8 cellular contexts compared by ENCODE assay signal in genomic region chr11:76233936-76234703, GRCh38. TPM values are rescaled to one million over a fixed set of nuclear protein-coding genes. Genes with fewer than 3 reads are reported as not detected.
A peak's percentile ranks its signal among the peaks of the same experiment; 100 is the strongest.
DNase-seq lines count a peak whose midpoint lies in the region; ATAC-seq, FAIRE-seq and TF ChIP-seq lines count a peak whose summit lies in the region.

No MANE protein-coding gene starts in this region.

- H3K4me1 ChIP-seq in endothelial cell of umbilical vein (ENCODE audit: control insufficient read depth, extremely low read depth, insufficient read depth, low read length) (peaks cover 8% of the 10 kb centered on the region), mucosa of descending colon (ENCODE audit: low read depth) (peaks cover 24% of the 10 kb centered on the region), vagina (peaks cover 9% of the 10 kb centered on the region)

- no peaks in the 10 kb centered on the region for H3K79me2 ChIP-seq in endothelial cell of umbilical vein (ENCODE audit: control insufficient read depth, insufficient read depth, low read length)

- intact Hi-C loops in endothelial cell of umbilical vein (cut with micrococcal nuclease) (no loop called here), mucosa of descending colon (cut with DNase I, micrococcal nuclease) (no loop called here), vagina (cut with DNase I) (no loop called here)

- H3K4me3 ChIP-seq in endothelial cell of umbilical vein (replicated peaks in 1 of 3; ENCODE audit: insufficient read depth in 1 of 3, low read depth in 1 of 3, low read length in 3 of 3) (peak overlapping the region in 2 of 3 experiments; percentile 76 to 84), mucosa of descending colon (peak overlapping the region; percentile 33), vagina (peak overlapping the region; percentile 65 to 90)

- H3K4me2 ChIP-seq in endothelial cell of umbilical vein (ENCODE audit: insufficient read depth, low read length), result peak overlapping the region; percentile 59

- peak overlapping the region; percentile 78 for H2AFZ ChIP-seq in endothelial cell of umbilical vein (ENCODE audit: low read depth, low read length)

- no TSS peak for BruUV-seq in endothelial cell of umbilical vein (replicated peaks; lab: Mats Ljungman, UMichigan)

- POLR2A ChIA-PET in endothelial cell of umbilical vein (lab: Charles Lee), result interaction anchor here (0.6 kb wide), 1 partner anchor 33 kb away, joined by 3 read pairs; no protein-coding TSS in a partner anchor

- no peaks in the 10 kb centered on the region for H4K20me1 ChIP-seq in endothelial cell of umbilical vein (replicated peaks; ENCODE audit: control insufficient read depth, extremely low read depth, insufficient read depth, low read length)

- H3K27ac ChIP-seq in endothelial cell of umbilical vein (ENCODE audit: insufficient read depth, low read depth, low read length) (peak overlapping the region; percentile 63), vagina (peak overlapping the region; percentile 90)

- no peaks in the 10 kb centered on the region for H3K9me1 ChIP-seq in endothelial cell of umbilical vein (replicated peaks; ENCODE audit: control insufficient read depth, extremely low read depth, insufficient read depth, low read length)

- H3K9me3 ChIP-seq in endothelial cell of umbilical vein (replicated peaks; ENCODE audit: control insufficient read depth, insufficient read depth, low read length), result no peaks in the 10 kb centered on the region
- H3K9me3 ChIP-seq in mucosa of descending colon, result no peaks in the 10 kb centered on the region
- no peaks in the 10 kb centered on the region for H3K9me3 ChIP-seq in vagina

- peak overlapping the region; percentile 65 for H3K9ac ChIP-seq in endothelial cell of umbilical vein (replicated peaks; ENCODE audit: extremely low read depth, insufficient read depth, low read length)

- dilution Hi-C loops in endothelial cell of umbilical vein (cut with MboI; ENCODE audit: extremely low pct_ligation_motif_present, low sequenced_read_pairs), result no loop called here

- TF ChIP-seq POLR2A in endothelial cell of umbilical vein (IDR thresholded peaks at IDR 0.05; ENCODE audit: low read depth, low read length) (peak; percentile 26), vagina (IDR thresholded peaks at IDR 0.05) (peak in 1 of 2 donors; percentile 35)

- peak; percentile 40 for DNase-seq in GM03348 (ENCODE audit: low spot score)
- peak; percentile 74 for DNase-seq in SW480 (ENCODE audit: low spot score)
- peak; percentile 9 for DNase-seq in endothelial cell of umbilical vein (ENCODE audit: low read depth, low spot score)
- DNase-seq in mucosa of descending colon, result peak; percentile 42 to 74 (median 59)
- DNase-seq in vagina (ENCODE audit: extremely low spot score in 2 of 2), result peak in 1 of 2 donors; percentile 93

- no peaks in the 10 kb centered on the region for H3K27me3 ChIP-seq in endothelial cell of umbilical vein (ENCODE audit: control insufficient read depth in 2 of 2, insufficient read depth in 2 of 2, low read length in 2 of 2)
- no peaks in the 10 kb centered on the region for H3K27me3 ChIP-seq in vagina

- FAIRE-seq in endothelial cell of umbilical vein (lab: Jason Lieb, UNC), result no peak

- CTCF ChIA-PET in endothelial cell of umbilical vein (lab: Charles Lee), result interaction anchor here (1.1 to 6.5 kb wide), 5 partner anchors 8 to 85 kb away, joined by 3 to 61 read pairs (median 5); no protein-coding TSS in a partner anchor

- no peak for TF ChIP-seq CTCF in endothelial cell of umbilical vein (IDR thresholded peaks at IDR 0.05; ENCODE audit: extremely low read depth in 1 of 2, insufficient read depth in 1 of 2, low read depth in 1 of 2, low read length in 2 of 2)
- TF ChIP-seq CTCF in mucosa of descending colon (IDR thresholded peaks at IDR 0.05), result no peak
- peak in 1 of 3 experiments; percentile 20 for TF ChIP-seq CTCF in vagina (IDR thresholded peaks at IDR 0.05)

- ATAC-seq in HG02763 (IDR thresholded peaks at IDR 0.05; ENCODE audit: unreplicated experiment), result peak; percentile 22
- no peak for ATAC-seq in mucosa of descending colon
- no peak for ATAC-seq in HG02623 (IDR thresholded peaks at IDR 0.05; ENCODE audit: unreplicated experiment)
- ATAC-seq in HG03457 (IDR thresholded peaks at IDR 0.05; ENCODE audit: unreplicated experiment), result no peak

- H3K36me3 ChIP-seq in endothelial cell of umbilical vein (ENCODE audit: control insufficient read depth in 2 of 2, extremely low read depth in 1 of 2, insufficient read depth in 2 of 2, low read length in 2 of 2) (no peaks in the 10 kb centered on the region), mucosa of descending colon (ENCODE audit: low read depth) (no peaks in the 10 kb centered on the region), vagina (no peaks in the 10 kb centered on the region)

TF ChIP-seq in endothelial cell of umbilical vein, 7 proteins besides CTCF, POLR2A, EP300 and RAD21:
- no peak for TF ChIP-seq MAX (IDR thresholded peaks at IDR 0.05; ENCODE audit: insufficient read depth, insufficient read length)
- TF ChIP-seq JUN (IDR thresholded peaks at IDR 0.05; ENCODE audit: borderline replicate concordance, insufficient read depth, insufficient read length, low read depth), result no peak
- TF ChIP-seq EZH2 (IDR thresholded peaks at IDR 0.05; ENCODE audit: borderline replicate concordance, low read depth, low read length, severe bottlenecking), result no peak
- no peak for TF ChIP-seq POLR2AphosphoS5 (IDR thresholded peaks at IDR 0.05; ENCODE audit: insufficient read depth, low read depth, low read length)
- TF ChIP-seq FOS (IDR thresholded peaks at IDR 0.05; ENCODE audit: borderline replicate concordance, insufficient read depth, low read length), result no peak
- TF ChIP-seq MYC (IDR thresholded peaks at IDR 0.05; ENCODE audit: low read depth, low read length), result no peak
- TF ChIP-seq GATA2 (IDR thresholded peaks at IDR 0.05; ENCODE audit: insufficient read depth, insufficient read length, low read depth, low read length), result no peak

RNA-seq across cellular contexts. Expression of gene WNT11, which starts 27.8 kb away (rescaled TPM):
- total RNA-seq in endothelial cell of umbilical vein (not detected in 2 replicates), mucosa of descending colon (1 to 10 TPM; 3.4 to 5.7 (median 5.2) TPM), vagina (6.9 TPM)
- 0.03 TPM in 1 of 2 replicates, not detected in the other for polyA plus RNA-seq in endothelial cell of umbilical vein
- polyA plus RNA-seq in endothelial cell of umbilical vein (2011; cell fraction: cytosol; rRNA removed), result 0.03 TPM in 1 of 2 replicates, not detected in the other
- not detected in 2 replicates for polyA plus RNA-seq in endothelial cell of umbilical vein (2011; cell fraction: nucleus; rRNA removed)
- polyA plus RNA-seq in endothelial cell of umbilical vein (2012), result 0.37 TPM in 1 of 2 replicates, not detected in the other
- polyA minus RNA-seq in endothelial cell of umbilical vein, result not detected in 2 replicates
- polyA minus RNA-seq in endothelial cell of umbilical vein (2011; cell fraction: cytosol; rRNA and poly(A)+ RNA removed), result 1.1 TPM
- polyA minus RNA-seq in endothelial cell of umbilical vein (2011; cell fraction: nucleus; rRNA and poly(A)+ RNA removed), result not detected in 2 replicates
